Comparison of ENCODE assay signal across 30 cellular contexts in the genomic region with DNA sequence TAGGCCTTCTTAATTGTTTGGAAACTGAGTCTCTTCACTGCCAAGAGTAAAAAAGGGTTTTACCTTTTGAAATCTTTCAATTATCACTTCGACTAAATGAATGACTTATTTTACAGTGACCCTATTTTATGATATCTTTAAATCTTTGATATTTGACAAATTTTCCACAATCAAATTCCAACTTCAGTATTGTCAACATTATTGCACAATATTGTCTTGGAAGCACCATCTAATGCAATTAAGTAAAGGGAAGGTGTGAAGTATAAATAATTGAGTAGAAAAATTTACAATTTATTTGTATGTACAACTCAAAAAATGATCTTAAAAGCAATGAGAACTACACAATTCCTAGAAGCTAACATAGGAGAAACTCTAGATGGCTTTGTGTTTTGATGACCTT. TPM values are rescaled to one million over a fixed set of nuclear protein-coding genes. Genes with fewer than 3 reads are reported as not detected.
"Had no signal": no experiment of that assay in that cellular context is flagged by ENCODE, and none has a peak within 500 bp of the region (broad histone marks: within the 10 kb centered on the region; RNA-seq: fewer than 3 reads in every experiment).

No MANE protein-coding gene starts in this region.

- H3K4me3 ChIP-seq: suprapubic skin, testis, thoracic aorta, thyroid gland, tibial artery, tibial nerve, transverse colon, upper lobe of left lung, upper lobe of right lung, uterus, vagina had no signal

- H3K4me1 ChIP-seq: suprapubic skin, testis, thyroid gland, tibial artery, tibial nerve, transverse colon, upper lobe of left lung, upper lobe of right lung, uterus, vagina had no signal

- DNase-seq: stimulated activated CD4-positive, alpha-beta T cell treated with anti-CD3 and anti-CD28 coated beads, Interleukin-2, amount 100 ng/mL, for 24 hours; stimulated activated CD4-positive, alpha-beta T cell treated with anti-CD3 and anti-CD28 coated beads, Interleukin-2, amount 100 ng/mL, for 48 hours; stimulated activated CD4-positive, alpha-beta T cell treated with anti-CD3 and anti-CD28 coated beads, Interleukin-4, amount 100 ng/mL, for 1 hour; stimulated activated CD4-positive, alpha-beta T cell treated with anti-CD3 and anti-CD28 coated beads, Interleukin-4, amount 100 ng/mL, for 24 hours; stimulated activated CD4-positive, alpha-beta T cell treated with anti-CD3 and anti-CD28 coated beads, Interleukin-4, amount 100 ng/mL, for 4 hours; stimulated activated CD8-positive, alpha-beta memory T cell treated with anti-CD3 and anti-CD28 coated beads, Interleukin-4, amount 100 ng/mL, for 48 hours; stimulated activated naive B cell treated with anti-CD40 and anti-IgM and Interleukin-4, amounts not matched to agents 10 μg/mL and 1 μg/mL and 100 μg/mL, for 72 hours; stimulated activated naive CD4-positive, alpha-beta T cell; stimulated activated naive CD4-positive, alpha-beta T cell treated with Interleukin-2 at 50 U/mL for 16 hours; stimulated activated naive CD8-positive, alpha-beta T cell treated with anti-CD3 and anti-CD28 coated beads, Interleukin-15, amount 100 ng/mL, for 72 hours; stimulated activated naive CD8-positive, alpha-beta T cell treated with anti-CD3 and anti-CD28 coated beads, Interleukin-15, Interleukin-2, amounts not matched to agents 100 U/mL and 50 U/mL, for 24 hours; substantia nigra; testis; thyroid gland; tibial artery; transverse colon; trophoblast cell; upper lobe of left lung; upper lobe of right lung; uterus had no signal

- ATAC-seq: stimulated activated effector memory CD8-positive, alpha-beta T cell treated with anti-CD3 and anti-CD28 coated beads, Interleukin-12 subunit alpha, Interleukin-12 subunit beta, amount 100 ng/mL, for 72 hours; stimulated activated memory B cell treated with anti-CD40 and anti-IgM and Interleukin-4, amounts not matched to agents 10 μg/mL and 1 μg/mL and 100 μg/mL, for 72 hours; stimulated activated naive B cell treated with anti-CD40 and anti-IgM and Interleukin-4, amounts not matched to agents 10 μg/mL and 1 μg/mL and 100 μg/mL, for 72 hours; stimulated activated naive CD8-positive, alpha-beta T cell treated with anti-CD3 and anti-CD28 coated beads, Interleukin-15, amount 100 ng/mL, for 72 hours; stimulated activated naive CD8-positive, alpha-beta T cell treated with anti-CD3 and anti-CD28 coated beads, Interleukin-15, Interleukin-2, amounts not matched to agents 100 U/mL and 50 U/mL, for 24 hours; upper lobe of right lung had no signal

- H3K36me3 ChIP-seq: suprapubic skin, thoracic aorta, thyroid gland, tibial artery, transverse colon, upper lobe of left lung, upper lobe of right lung, uterus, vagina had no signal

- H3K9me3 ChIP-seq: suprapubic skin, testis, thoracic aorta, thyroid gland, tibial artery, tibial nerve, transverse colon, upper lobe of left lung, upper lobe of right lung, uterus, vagina had no signal

- H3K27me3 ChIP-seq: suprapubic skin, testis, thyroid gland, tibial artery, tibial nerve, transverse colon, upper lobe of left lung, upper lobe of right lung, uterus, vagina had no signal

- H3K27ac ChIP-seq: suprapubic skin, testis, thoracic aorta, thyroid gland, tibial artery, tibial nerve, transverse colon, upper lobe of left lung, upper lobe of right lung, uterus, vagina had no signal

RNA-seq across cellular contexts. Expression of a gene that starts 49.2 kb away (rescaled TPM):
- total RNA-seq: subcutaneous adipose tissue, suprapubic skin, thoracic aorta, thyroid gland, tibial nerve, transverse colon, upper lobe of left lung, upper lobe of right lung, ureter, urinary bladder, uterus, vagina had no signal
- polyA plus RNA-seq: thymus, urinary bladder had no signal
